8 cellular contexts compared by ENCODE assay signal in the genomic region with DNA sequence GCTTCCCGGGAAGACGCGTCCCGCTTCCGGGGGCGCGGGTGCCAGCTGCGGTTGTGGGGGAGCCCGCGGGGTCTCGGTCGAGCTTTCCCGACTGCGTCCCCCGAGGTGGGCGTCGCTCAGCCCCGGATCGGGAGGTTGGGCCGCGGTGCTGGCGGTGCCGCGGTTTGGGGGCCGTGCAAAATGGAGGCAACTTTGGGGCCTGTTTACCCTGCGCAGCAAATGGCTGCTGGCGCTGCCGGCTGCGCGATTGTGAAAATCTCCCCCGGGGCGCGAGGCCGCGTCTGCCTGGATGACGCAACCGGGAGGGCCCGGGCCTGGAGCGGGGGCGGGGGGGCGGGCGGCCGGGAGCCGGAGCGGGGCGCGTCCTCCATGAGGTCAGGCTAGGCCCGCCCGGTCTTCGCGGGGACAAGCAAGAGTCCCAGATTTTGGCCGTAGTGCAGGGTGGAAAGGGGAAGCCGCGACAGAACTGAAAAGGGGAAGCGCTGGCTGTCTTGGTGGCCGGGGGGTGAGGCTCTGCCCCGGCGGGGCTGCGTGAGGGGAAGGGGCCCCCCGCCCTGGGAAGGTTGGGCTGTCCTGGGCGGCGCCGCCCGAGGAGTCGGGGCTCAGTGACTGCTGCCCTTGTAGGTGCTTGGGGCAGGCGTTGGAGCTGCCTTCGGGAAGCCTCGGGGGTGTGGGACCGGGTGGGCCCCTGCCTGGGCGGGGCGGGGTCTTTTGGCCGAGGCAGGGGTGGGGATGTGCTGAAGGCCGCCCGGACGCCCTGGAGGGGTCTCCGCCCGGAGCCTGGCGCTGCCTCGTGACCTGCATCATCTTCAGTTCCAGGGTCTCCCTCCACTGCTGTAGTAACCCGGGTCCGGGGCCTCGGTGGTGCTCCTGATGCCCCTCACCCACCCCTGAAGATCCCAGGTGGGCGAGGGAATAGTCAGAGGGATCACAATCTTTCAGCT. TPM values are rescaled to one million over a fixed set of nuclear protein-coding genes. Genes with fewer than 3 reads are reported as not detected.
DNase-seq lines count a peak whose midpoint lies in the region; ATAC-seq and TF ChIP-seq lines count a peak whose summit lies in the region.

No MANE protein-coding gene starts in this region.

- peak overlapping the region; percentile 91 to 97 for H3K4me3 Mint-ChIP-seq in H9
- H3K4me3 Mint-ChIP-seq in neural progenitor cell, result peak overlapping the region; percentile 87

- H2BK20ac ChIP-seq in H9 (ENCODE audit: low read depth, low read length, poor library complexity, severe bottlenecking), result no peak overlapping the region

- TF ChIP-seq EP300 in SK-N-SH (IDR thresholded peaks at IDR 0.05; ENCODE audit: borderline replicate concordance in 1 of 2, low read depth in 1 of 2, low read length in 1 of 2) (no peak), gastroesophageal sphincter (IDR thresholded peaks at IDR 0.05) (no peak)

- peaks cover 22 to 36% of the 10 kb centered on the region in 2 experiments for H3K4me1 Mint-ChIP-seq in H9
- H3K4me1 Mint-ChIP-seq in neural progenitor cell, result peaks cover 32% of the 10 kb centered on the region

- H3K9ac ChIP-seq in H9 (ENCODE audit: extremely low read depth, insufficient read length, low read length) (peak overlapping the region; percentile 99), SK-N-SH (peak overlapping the region; percentile 99), neural progenitor cell (peak overlapping the region; percentile 91), subcutaneous abdominal adipose tissue (ENCODE audit: low read length in 5 of 5) (peak overlapping the region in 4 of 5 donors; percentile 90 to 97 (median 96))

- no peak overlapping the region for H3K56ac ChIP-seq in H9 (ENCODE audit: insufficient read length, low read depth, low read length)

- peaks cover 11% of the 10 kb centered on the region; the same call in 1 of the 2 replicates for H3K9me3 ChIP-seq in AG04450 (ENCODE audit: control insufficient read depth, insufficient read depth, low read length)
- H3K9me3 ChIP-seq in H9 (ENCODE audit: control insufficient read depth, low read depth, low read length), result no peaks in the 10 kb centered on the region
- H3K9me3 ChIP-seq in SK-N-SH, result no peaks in the 10 kb centered on the region
- H3K9me3 ChIP-seq in gastroesophageal sphincter, result no peaks in the 10 kb centered on the region
- no peaks in the 10 kb centered on the region for H3K9me3 ChIP-seq in neural progenitor cell (ENCODE audit: low read depth)
- no peaks in the 10 kb centered on the region for H3K9me3 ChIP-seq in subcutaneous abdominal adipose tissue (ENCODE audit: control insufficient read depth in 5 of 5, low read length in 5 of 5)

- peak overlapping the region; percentile 97 for H3K14ac ChIP-seq in H9 (ENCODE audit: insufficient read depth, low read length)

- H3K27ac ChIP-seq in AG04450 (ENCODE audit: low read depth, low read length) (peak overlapping the region; percentile 75), H9 (ENCODE audit: insufficient read length, low read depth, low read length) (no peak overlapping the region), SK-N-SH (ENCODE audit: low read depth in 2 of 2, low read length in 1 of 2) (peak overlapping the region; percentile 87), gastroesophageal sphincter (peak overlapping the region; percentile 87 to 99 (median 96)), neural progenitor cell (peak overlapping the region; percentile 13), subcutaneous abdominal adipose tissue (ENCODE audit: low read depth, low read length) (peak overlapping the region; percentile 95)

- peak; percentile 52 for ATAC-seq in gastroesophageal sphincter
- ATAC-seq in HG03025 (IDR thresholded peaks at IDR 0.05; ENCODE audit: low FRiP score, unreplicated experiment), result no peak

- H2BK5ac ChIP-seq in H9 (ENCODE audit: insufficient read length, low read length), result no peak overlapping the region

- H3K4me3 ChIP-seq in AG04450 (ENCODE audit: low read depth, low read length) (peak overlapping the region; percentile 98), SK-N-SH (ENCODE audit: low read depth in 2 of 2, low read length in 1 of 2) (peak overlapping the region; percentile 91 to 100), gastroesophageal sphincter (peak overlapping the region; percentile 88 to 100), neural progenitor cell (peak overlapping the region; percentile 84), subcutaneous abdominal adipose tissue (ENCODE audit: low read depth in 1 of 5, low read length in 5 of 5) (peak overlapping the region; percentile 56 to 100 (median 99))

- H3K9me2 ChIP-seq in SK-N-SH, result no peaks in the 10 kb centered on the region

- H3T11ph ChIP-seq in H9 (ENCODE audit: low read length), result no peak overlapping the region

- peak overlapping the region; percentile 52 for H3K18ac ChIP-seq in H9 (ENCODE audit: insufficient read length, low read depth, low read length)

- peaks cover 2% of the 10 kb centered on the region for H4K20me1 ChIP-seq in H9 (ENCODE audit: control insufficient read depth, insufficient read depth, insufficient read length)
- H4K20me1 ChIP-seq in SK-N-SH (ENCODE audit: insufficient read depth), result peaks cover 59% of the 10 kb centered on the region
- H4K20me1 ChIP-seq in neural progenitor cell (ENCODE audit: low read depth), result peaks cover 60% of the 10 kb centered on the region

- H3K4me1 ChIP-seq in H9 (ENCODE audit: insufficient read depth, low read length), result 0 out of 2 replicates have a peak, but pooled peaks cover 2% of the 10 kb centered on the region
- peaks cover 8 to 34% of the 10 kb centered on the region in 2 experiments; a peak in 3 of 4 replicates for H3K4me1 ChIP-seq in SK-N-SH (ENCODE audit: control insufficient read depth in 1 of 2, insufficient read depth in 2 of 2, low read depth in 1 of 2, low read length in 1 of 2)
- peaks cover 0 to 78% (median 44%) of the 10 kb centered on the region in 3 donors for H3K4me1 ChIP-seq in gastroesophageal sphincter
- H3K4me1 ChIP-seq in neural progenitor cell, result peaks cover 17% of the 10 kb centered on the region
- H3K4me1 ChIP-seq in subcutaneous abdominal adipose tissue (ENCODE audit: control insufficient read depth in 5 of 5, insufficient read depth in 5 of 5, low read length in 5 of 5), result peaks cover 8 to 80% (median 73%) of the 10 kb centered on the region in 5 donors

- no peak overlapping the region for H2AK5ac ChIP-seq in H9 (ENCODE audit: insufficient read length, low read length)

- no peak overlapping the region for H2BK15ac ChIP-seq in H9 (ENCODE audit: low read depth, low read length)

- H2BK120ac ChIP-seq in H9 (ENCODE audit: low read depth, low read length, poor library complexity, severe bottlenecking), result no peak overlapping the region

- peak overlapping the region; percentile 59 to 97 (median 94); a peak in 5 of 7 replicates for H3K27ac Mint-ChIP-seq in H9
- H3K27ac Mint-ChIP-seq in neural progenitor cell, result no peak overlapping the region

- H2AFZ ChIP-seq in H9 (ENCODE audit: low read length) (no peak overlapping the region), SK-N-SH (ENCODE audit: low read depth) (no peak overlapping the region), neural progenitor cell (replicated peaks) (no peak overlapping the region)

- H3K36me3 Mint-ChIP-seq in H9 (ENCODE audit: insufficient read depth in 1 of 3, low read depth in 3 of 3) (peaks cover 21 to 42% (median 28%) of the 10 kb centered on the region in 3 experiments), neural progenitor cell (peaks cover 5% of the 10 kb centered on the region)

- peak; percentile 58 for DNase-seq in AG04450 (ENCODE audit: low read depth, low spot score)
- DNase-seq in H9, result no peak
- peak; percentile 83 for DNase-seq in SK-N-SH
- DNase-seq in activated naive CD4-positive, alpha-beta T cell treated with anti-CD3 and anti-CD28 coated beads, Interleukin-2, amount 50 U/mL, for 16 hours, result peak; percentile 80
- DNase-seq in neural progenitor cell (ENCODE audit: low spot score), result peak; percentile 74

- no peaks in the 10 kb centered on the region; a peak in 3 of 5 replicates for H3K9me3 Mint-ChIP-seq in H9
- H3K9me3 Mint-ChIP-seq in neural progenitor cell, result peaks cover 1% of the 10 kb centered on the region

- H4K91ac ChIP-seq in H9 (ENCODE audit: insufficient read length, low read depth, low read length), result no peak overlapping the region

- no peak overlapping the region for H4K8ac ChIP-seq in H9 (replicated peaks; ENCODE audit: insufficient read length, low read depth, low read length)

- H3K79me2 ChIP-seq in H9 (ENCODE audit: insufficient read depth, low read length), result peaks cover 24% of the 10 kb centered on the region; the same call in 1 of the 2 replicates
- H3K79me2 ChIP-seq in SK-N-SH (ENCODE audit: insufficient read depth), result peaks cover 60% of the 10 kb centered on the region
- H3K79me2 ChIP-seq in neural progenitor cell (ENCODE audit: low read depth), result peaks cover 57% of the 10 kb centered on the region

- H3K4ac ChIP-seq in H9 (ENCODE audit: low read depth, low read length), result no peak overlapping the region

- no peak for TF ChIP-seq RAD21 in SK-N-SH (IDR thresholded peaks at IDR 0.05; ENCODE audit: low read length)

- H3K27me3 Mint-ChIP-seq in H9 (ENCODE audit: low read depth) (peaks cover 8% of the 10 kb centered on the region), neural progenitor cell (ENCODE audit: insufficient read depth, low read depth) (peaks cover 7% of the 10 kb centered on the region)

- no peak overlapping the region for H3K23ac ChIP-seq in H9 (ENCODE audit: insufficient read length, low read depth, low read length)

- CTCF ChIA-PET in AG04450 (lab: Charles Lee) (interaction anchor here (0.6 to 1.4 kb wide), 2 partner anchors 12 to 115 kb away, joined by 3 read pairs; no protein-coding TSS in a partner anchor), SK-N-SH (lab: Yijun Ruan, JAX) (interaction anchor here (1.0 to 11.9 kb wide), 6 partner anchors 24 to 123 kb away, joined by 3 to 284 read pairs (median 49); a partner anchor contains a TSS)

- POLR2A ChIA-PET in AG04450 (lab: Yijun Ruan, JAX), result interaction anchor here (1.0 to 1.7 kb wide), 5 partner anchors 11 to 205 kb away, joined by 3 to 7 read pairs (median 4); a partner anchor contains a TSS
- POLR2A ChIA-PET in SK-N-SH (lab: Yijun Ruan, JAX), result interaction anchor here (0.6 to 3.5 kb wide), 19 partner anchors 10 to 473 kb away, joined by 3 to 28 read pairs (median 4); a partner anchor contains a TSS

- TF ChIP-seq CTCF in AG04450 (IDR thresholded peaks at IDR 0.05; ENCODE audit: low read depth, low read length), result no peak
- no peak for TF ChIP-seq CTCF in H9 (conservative IDR thresholded peaks at IDR 0.05)
- no peak for TF ChIP-seq CTCF in SK-N-SH (IDR thresholded peaks at IDR 0.05)
- no peak for TF ChIP-seq CTCF in gastroesophageal sphincter (IDR thresholded peaks at IDR 0.05)
- no peak for TF ChIP-seq CTCF in neural progenitor cell (IDR thresholded peaks at IDR 0.05)

- H3K79me1 ChIP-seq in H9 (ENCODE audit: insufficient read depth, low read depth, low read length, poor library complexity, severe bottlenecking), result no peaks in the 10 kb centered on the region

- H3K23me2 ChIP-seq in H9 (ENCODE audit: insufficient read length, low read depth, low read length, poor library complexity, severe bottlenecking), result peaks cover 4% of the 10 kb centered on the region

- H3K36me3 ChIP-seq in SK-N-SH (replicated peaks in 1 of 2; ENCODE audit: control insufficient read depth in 1 of 2, insufficient read depth in 2 of 2, low read length in 1 of 2) (peaks cover 17 to 26% of the 10 kb centered on the region in 2 experiments), gastroesophageal sphincter (peaks cover 0 to 30% of the 10 kb centered on the region in 2 donors), neural progenitor cell (no peaks in the 10 kb centered on the region), subcutaneous abdominal adipose tissue (ENCODE audit: control insufficient read depth in 5 of 5, insufficient read depth in 5 of 5, low read length in 5 of 5) (peaks cover 0 to 27% (median 11%) of the 10 kb centered on the region in 5 donors)

- WGBS in H9 (ENCODE audit: extremely low coverage, insufficient read length, low lambda C conversion rate), result no CpG with 5 or more reads among the region's 83 CpGs
- WGBS in SK-N-SH (ENCODE audit: low lambda C conversion rate), result 8% methylated on average over 5 of the region's 83 CpGs
- WGBS in gastroesophageal sphincter (ENCODE audit: low coverage in 1 of 2), 2 donors, result 0% methylated on average over 3 of the region's 83 CpGs; no CpG with 5 or more reads in 1 of the 2 donors

- H3F3A ChIP-seq in SK-N-SH (replicated peaks; ENCODE audit: insufficient read depth), result peaks cover 23% of the 10 kb centered on the region
- H3F3A ChIP-seq in neural progenitor cell (ENCODE audit: low read depth), result peaks cover 38% of the 10 kb centered on the region

- no peaks in the 10 kb centered on the region for H3K27me3 ChIP-seq in AG04450 (ENCODE audit: control insufficient read depth, insufficient read depth, low read length)
- no peaks in the 10 kb centered on the region for H3K27me3 ChIP-seq in H9 (ENCODE audit: insufficient read depth, low read length)
- no peaks in the 10 kb centered on the region for H3K27me3 ChIP-seq in SK-N-SH (ENCODE audit: insufficient read depth)
- H3K27me3 ChIP-seq in gastroesophageal sphincter, result no peaks in the 10 kb centered on the region
- H3K27me3 ChIP-seq in neural progenitor cell, result no peaks in the 10 kb centered on the region
- no peaks in the 10 kb centered on the region for H3K27me3 ChIP-seq in subcutaneous abdominal adipose tissue (ENCODE audit: control insufficient read depth in 5 of 5, insufficient read depth in 4 of 5, low read length in 5 of 5)

- peak; percentile 51 to 69 for TF ChIP-seq POLR2A in gastroesophageal sphincter (IDR thresholded peaks at IDR 0.05)

- H3K4me2 ChIP-seq in H9 (ENCODE audit: insufficient read depth, insufficient read length, low read length), result peak overlapping the region; percentile 61
- H3K4me2 ChIP-seq in SK-N-SH, result peak overlapping the region; percentile 90
- H3K4me2 ChIP-seq in neural progenitor cell, result peak overlapping the region; percentile 87

- H2BK12ac ChIP-seq in H9 (ENCODE audit: insufficient read length, low read depth, low read length), result no peak overlapping the region

- no peak overlapping the region for H4K5ac ChIP-seq in H9 (ENCODE audit: insufficient read length, low read depth, low read length)

RNA-seq across cellular contexts. Expression of a gene that starts 11.1 kb away (rescaled TPM):
- polyA plus RNA-seq in AG04450 (2011; rRNA removed) (0.04 TPM in 1 of 2 replicates, not detected in the other), SK-N-SH (2012; rRNA removed) (not detected in 2 replicates)
- not detected in 2 replicates for polyA minus RNA-seq in AG04450 (2011; rRNA and poly(A)+ RNA removed)
- total RNA-seq in H9 (2021) (not detected in 2 replicates), gastroesophageal sphincter (1 to 10 TPM in 1 of 4 donors, under 1 TPM in 2, not detected in 1; 0.16 to 1.3 (median 0.27) TPM), neural progenitor cell (ENCODE audit: low replicate concordance) (not detected in 2 replicates)
- polyA plus RNA-seq in SK-N-SH (2012; cell fraction: cytosol; rRNA removed), result not detected in 2 replicates
- not detected in 2 replicates for polyA plus RNA-seq in SK-N-SH (2012; cell fraction: nucleus; rRNA removed)

RNA-seq across cellular contexts. Expression of a gene that starts 14.6 kb away (rescaled TPM):
- polyA plus RNA-seq in AG04450 (2011; rRNA removed) (not detected in 2 replicates), SK-N-SH (2012; rRNA removed) (0.76 and 0.88 TPM in 2 replicates)
- polyA minus RNA-seq in AG04450 (2011; rRNA and poly(A)+ RNA removed), result not detected in 2 replicates
- total RNA-seq in H9 (2021) (0.90 and 1.1 TPM in 2 replicates), gastroesophageal sphincter (under 1 TPM in 1 of 4 donors, not detected in 3; 0.37 TPM), neural progenitor cell (ENCODE audit: low replicate concordance) (0.12 TPM in 1 of 2 replicates, not detected in the other)
- 0.58 and 0.66 TPM in 2 replicates for polyA plus RNA-seq in SK-N-SH (2012; cell fraction: cytosol; rRNA removed)
- polyA plus RNA-seq in SK-N-SH (2012; cell fraction: nucleus; rRNA removed), result 0.75 and 1.8 TPM in 2 replicates

RNA-seq across cellular contexts. Expression of a gene that starts 21.7 kb away (rescaled TPM):
- polyA plus RNA-seq in AG04450 (2011; rRNA removed), result not detected in 2 replicates
- not detected in 2 replicates for polyA minus RNA-seq in AG04450 (2011; rRNA and poly(A)+ RNA removed)
- total RNA-seq in H9 (2021), result 70.2 and 70.7 TPM in 2 replicates
- polyA plus RNA-seq in SK-N-SH (2012; rRNA removed), result 16.0 and 18.1 TPM in 2 replicates
- 1.4 and 2.7 TPM in 2 replicates for polyA plus RNA-seq in SK-N-SH (2012; cell fraction: cytosol; rRNA removed)
- polyA plus RNA-seq in SK-N-SH (2012; cell fraction: nucleus; rRNA removed), result 255 and 564 TPM in 2 replicates
- 1 to 10 TPM in 1 of 4 donors, under 1 TPM in 3; 0.23 to 1.2 (median 0.47) TPM for total RNA-seq in gastroesophageal sphincter
- total RNA-seq in neural progenitor cell (ENCODE audit: low replicate concordance), result 3.5 and 22.4 TPM in 2 replicates

RNA-seq across cellular contexts. Expression of a gene that starts 34.2 kb away (rescaled TPM):
- 7.0 and 9.5 TPM in 2 replicates for polyA plus RNA-seq in AG04450 (2011; rRNA removed)
- polyA minus RNA-seq in AG04450 (2011; rRNA and poly(A)+ RNA removed), result 11.7 and 14.1 TPM in 2 replicates
- total RNA-seq in H9 (2021), result 166 and 167 TPM in 2 replicates
- polyA plus RNA-seq in SK-N-SH (2012; rRNA removed), result 35.0 and 55.8 TPM in 2 replicates
- polyA plus RNA-seq in SK-N-SH (2012; cell fraction: cytosol; rRNA removed), result 18.7 and 29.3 TPM in 2 replicates
- polyA plus RNA-seq in SK-N-SH (2012; cell fraction: nucleus; rRNA removed), result 271 and 351 TPM in 2 replicates
- total RNA-seq in gastroesophageal sphincter, result 10 to 100 TPM; 27.5 to 40.3 (median 37.4) TPM
- 14.4 and 50.7 TPM in 2 replicates for total RNA-seq in neural progenitor cell (ENCODE audit: low replicate concordance)

RNA-seq across cellular contexts. Expression of a gene that starts 34.7 kb away (rescaled TPM):
- 38.7 and 39.3 TPM in 2 replicates for polyA plus RNA-seq in AG04450 (2011; rRNA removed)
- 21.1 and 30.5 TPM in 2 replicates for polyA minus RNA-seq in AG04450 (2011; rRNA and poly(A)+ RNA removed)
- total RNA-seq in H9 (2021), result 139 and 148 TPM in 2 replicates
- 128 and 151 TPM in 2 replicates for polyA plus RNA-seq in SK-N-SH (2012; rRNA removed)
- polyA plus RNA-seq in SK-N-SH (2012; cell fraction: cytosol; rRNA removed), result 82.0 and 106 TPM in 2 replicates
- 251 and 261 TPM in 2 replicates for polyA plus RNA-seq in SK-N-SH (2012; cell fraction: nucleus; rRNA removed)
- total RNA-seq in gastroesophageal sphincter, result 10 to 100 TPM; 41.6 to 56.7 (median 51.7) TPM
- total RNA-seq in neural progenitor cell (ENCODE audit: low replicate concordance), result 77.6 and 145 TPM in 2 replicates
